15 cellular contexts compared by ENCODE assay signal in the genomic region with DNA sequence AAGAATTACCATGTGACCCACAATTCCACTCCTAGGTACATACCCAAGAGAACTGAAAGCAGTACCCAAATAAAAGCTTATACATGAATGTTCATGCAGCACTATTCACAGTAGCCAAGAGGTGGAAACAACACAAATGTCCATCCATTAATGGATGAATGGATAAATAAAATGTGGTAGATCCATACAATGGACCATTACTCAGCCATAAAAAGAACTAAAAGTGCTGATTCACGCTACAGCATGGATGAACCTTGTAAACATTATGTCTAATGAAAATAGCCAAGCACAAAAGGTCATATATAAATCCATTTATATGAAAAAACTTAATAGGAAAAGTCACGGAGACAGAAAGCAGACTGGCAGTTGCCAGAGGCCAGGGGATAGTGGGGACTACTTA.
"Had no signal": no experiment of that assay in that cellular context is flagged by ENCODE, and none has a peak within 500 bp of the region (broad histone marks: within the 10 kb centered on the region; RNA-seq: fewer than 3 reads in every experiment).

No MANE protein-coding gene starts in this region.

- H3K9me3 Mint-ChIP-seq: activated naive CD8-positive, alpha-beta T cell treated with anti-CD3 and anti-CD28 coated beads, Interleukin-2, amount 10 ng/mL, durations not matched to agents 7 days and 5 days; brain; central memory CD8-positive, alpha-beta T cell; immature natural killer cell; memory B cell; natural killer cell had no signal

- H3K27ac Mint-ChIP-seq: activated naive CD8-positive, alpha-beta T cell treated with anti-CD3 and anti-CD28 coated beads, Interleukin-2, amount 10 ng/mL, durations not matched to agents 7 days and 5 days had no signal

- H3K36me3 Mint-ChIP-seq: activated naive CD8-positive, alpha-beta T cell treated with anti-CD3 and anti-CD28 coated beads, Interleukin-2, amount 10 ng/mL, durations not matched to agents 7 days and 5 days; natural killer cell had no signal

- H3K27me3 Mint-ChIP-seq: activated naive CD8-positive, alpha-beta T cell treated with anti-CD3 and anti-CD28 coated beads, Interleukin-2, amount 10 ng/mL, durations not matched to agents 7 days and 5 days; brain; central memory CD8-positive, alpha-beta T cell; memory B cell had no signal

- H3K4me3 ChIP-seq: heart right ventricle, left ventricle myocardium inferior, tibial nerve had no signal

- H3K4me3 Mint-ChIP-seq: activated naive CD8-positive, alpha-beta T cell treated with anti-CD3 and anti-CD28 coated beads, Interleukin-2, amount 10 ng/mL, durations not matched to agents 7 days and 5 days; central memory CD8-positive, alpha-beta T cell; immature natural killer cell; memory B cell; natural killer cell had no signal

- H3K9me3 ChIP-seq: heart right ventricle, left ventricle myocardium inferior, tibial nerve had no signal

- H3K36me3 ChIP-seq: heart right ventricle, left ventricle myocardium inferior had no signal

- H3K27me3 ChIP-seq: heart right ventricle, tibial nerve had no signal

- DNase-seq: activated CD4-positive, alpha-beta T cell treated with anti-CD3 and anti-CD28 coated beads, Interleukin-2, amount 50 U/mL, for 48 hours; activated naive CD8-positive, alpha-beta T cell treated with anti-CD3 and anti-CD28 coated beads, Interleukin-2, amount 10 ng/mL, durations not matched to agents 7 days and 5 days; amygdala; cortex of kidney; heart right ventricle; immature natural killer cell; kidney glomerular epithelial cell; left ventricle myocardium inferior; natural killer cell; stimulated activated naive CD4-positive, alpha-beta T cell; T-helper 2 cell had no signal

- ATAC-seq: heart right ventricle, natural killer cell had no signal

- H3K4me1 Mint-ChIP-seq: activated naive CD8-positive, alpha-beta T cell treated with anti-CD3 and anti-CD28 coated beads, Interleukin-2, amount 10 ng/mL, durations not matched to agents 7 days and 5 days; memory B cell; natural killer cell had no signal
